ENCODE assay signal across 16 cellular contexts in the genomic region with DNA sequence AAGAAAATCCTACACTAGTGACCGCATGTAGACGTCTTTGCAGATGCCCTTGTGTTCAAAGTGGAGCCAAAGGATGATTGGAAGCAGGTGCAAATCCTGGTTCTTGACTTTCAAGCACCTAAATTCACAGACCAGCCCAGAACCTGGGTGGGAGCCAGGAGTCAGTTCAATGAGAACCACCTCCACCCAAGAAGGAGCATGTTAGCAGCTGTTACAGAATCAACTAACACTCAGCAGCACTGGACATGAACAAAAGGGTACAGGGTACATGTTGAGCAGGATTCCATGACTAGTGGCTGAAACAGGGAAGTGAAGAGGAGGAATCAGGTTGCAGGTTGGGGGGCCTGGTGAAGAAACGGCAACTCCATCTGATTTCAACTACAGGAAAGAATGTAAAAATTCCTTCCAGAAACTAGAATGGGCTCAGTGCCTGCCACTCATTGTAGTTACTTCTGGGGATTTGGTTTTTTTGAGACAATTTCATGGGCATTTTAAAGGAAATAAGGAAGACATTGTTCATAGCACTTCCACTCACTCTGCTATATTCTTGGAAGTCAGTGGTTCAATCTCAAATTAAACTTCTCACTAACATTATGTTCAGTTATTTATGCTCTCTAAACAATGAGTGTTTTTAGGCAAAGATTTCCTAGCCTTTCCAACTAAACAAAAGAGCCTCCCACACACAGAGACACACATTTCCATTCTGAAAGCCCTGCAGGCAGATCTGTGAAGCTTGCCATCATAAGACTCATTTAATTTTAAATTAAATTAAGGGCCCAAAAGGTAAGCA.
"Had no signal": no experiment of that assay in that cellular context is flagged by ENCODE, and none has a peak within 500 bp of the region (broad histone marks: within the 10 kb centered on the region; RNA-seq: fewer than 3 reads in every experiment).

No MANE protein-coding gene starts in this region.

- DNase-seq: activated CD4-positive, alpha-beta T cell treated with anti-CD3 and anti-CD28 coated beads for 36 hours; activated CD8-positive, alpha-beta memory T cell treated with anti-CD3 and anti-CD28 coated beads, Interleukin-2, amount 50 U/mL, for 48 hours; activated CD8-positive, alpha-beta T cell treated with anti-CD3 and anti-CD28 coated beads for 36 hours; activated naive CD4-positive, alpha-beta T cell; activated naive CD8-positive, alpha-beta T cell treated with anti-CD3 and anti-CD28 coated beads, Interleukin-2, amount 50 U/mL, for 24 hours; colonic mucosa; gastrocnemius medialis; naive thymus-derived CD4-positive, alpha-beta T cell; right cardiac atrium; T1000; trophoblast cell had no signal

- H3K36me3 ChIP-seq: colonic mucosa, gastrocnemius medialis had no signal

- H3K4me1 ChIP-seq: colonic mucosa, gastrocnemius medialis had no signal

- H3K9me3 ChIP-seq: colonic mucosa, gastrocnemius medialis had no signal

- H3K27me3 ChIP-seq: colonic mucosa, gastrocnemius medialis, hepatocyte had no signal

- H3K27ac ChIP-seq: colonic mucosa, gastrocnemius medialis, hepatocyte, VCaP had no signal

- ATAC-seq: activated CD4-positive, alpha-beta T cell treated with anti-CD3 and anti-CD28 coated beads for 36 hours; activated CD8-positive, alpha-beta T cell treated with anti-CD3 and anti-CD28 coated beads for 36 hours; activated naive CD8-positive, alpha-beta T cell treated with anti-CD3 and anti-CD28 coated beads, Interleukin-2, amount 50 U/mL, for 24 hours; gastrocnemius medialis; naive thymus-derived CD4-positive, alpha-beta T cell; right cardiac atrium; stimulated activated memory B cell treated with anti-CD40 and anti-IgM and Interleukin-4, amounts not matched to agents 10 μg/mL and 1 μg/mL and 100 μg/mL, for 72 hours had no signal

- H3K4me3 ChIP-seq: colonic mucosa, gastrocnemius medialis, hepatocyte, lung, smooth muscle cell had no signal
